ENCODE assay signal across 12 cellular contexts in genomic region chr2:240462073-240462703, GRCh38. TPM values are rescaled to one million over a fixed set of nuclear protein-coding genes. Genes with fewer than 3 reads are reported as not detected.
DNase-seq lines count a peak whose midpoint lies in the region; ATAC-seq, FAIRE-seq and TF ChIP-seq lines count a peak whose summit lies in the region.
"Had no signal": no experiment of that assay in that cellular context is flagged by ENCODE, and none has a peak within 500 bp of the region (broad histone marks: within the 10 kb centered on the region; RNA-seq: fewer than 3 reads in every experiment).

No MANE protein-coding gene starts in this region.

- H3K27me3 ChIP-seq in heart left ventricle = no peaks in the 10 kb centered on the region
- no peaks in the 10 kb centered on the region for H3K27me3 ChIP-seq in pancreas
- no peaks in the 10 kb centered on the region for H3K27me3 ChIP-seq in smooth muscle cell (ENCODE audit: low read depth)
- H3K27me3 ChIP-seq: brain microvascular endothelial cell had no signal

- H3K4me2 ChIP-seq in smooth muscle cell = no peak overlapping the region

- H3K9me3 Mint-ChIP-seq in Calu3 (ENCODE audit: low read depth, unreplicated experiment) = no peaks in the 10 kb centered on the region
- H3K9me3 Mint-ChIP-seq: CD8-positive, alpha-beta T cell had no signal

- peak overlapping the region; percentile 36; the same call in 1 of the 2 replicates for H3K27ac ChIP-seq in RWPE1
- no peak overlapping the region for H3K27ac ChIP-seq in heart left ventricle
- H3K27ac ChIP-seq in pancreas = no peak overlapping the region
- no peak overlapping the region for H3K27ac ChIP-seq in smooth muscle cell (ENCODE audit: low read depth)
- H3K27ac ChIP-seq: brain microvascular endothelial cell had no signal

- no peak for TF ChIP-seq CTCF in Calu3 (IDR thresholded peaks at IDR 0.05; ENCODE audit: unreplicated experiment)
- no peak for TF ChIP-seq CTCF in RWPE1 (conservative IDR thresholded peaks at IDR 0.05; ENCODE audit: low read depth)
- TF ChIP-seq CTCF in heart left ventricle (IDR thresholded peaks at IDR 0.05) = no peak
- no peak for TF ChIP-seq CTCF in pancreas (IDR thresholded peaks at IDR 0.05)
- no peak for TF ChIP-seq CTCF in smooth muscle cell (IDR thresholded peaks at IDR 0.05; ENCODE audit: borderline replicate concordance, insufficient read depth, poor library complexity, severe bottlenecking)

- H3K9me3 ChIP-seq in heart left ventricle (no peaks in the 10 kb centered on the region), pancreas (no peaks in the 10 kb centered on the region), smooth muscle cell (replicated peaks; ENCODE audit: low read depth) (no peaks in the 10 kb centered on the region)

- H3K36me3 Mint-ChIP-seq in Calu3 (ENCODE audit: insufficient read depth, unreplicated experiment) = peaks cover 37% of the 10 kb centered on the region
- H3K36me3 Mint-ChIP-seq: CD8-positive, alpha-beta T cell had no signal

- no peaks in the 10 kb centered on the region for H3K4me1 Mint-ChIP-seq in Calu3 (ENCODE audit: low read depth, unreplicated experiment)

- H3K36me3 ChIP-seq in heart left ventricle (peaks cover 0 to 32% (median 6%) of the 10 kb centered on the region in 9 donors), pancreas (no peaks in the 10 kb centered on the region), smooth muscle cell (ENCODE audit: low read depth) (no peaks in the 10 kb centered on the region)

- POLR2A ChIA-PET in RWPE1 (lab: Yijun Ruan, JAX; ENCODE audit: low non-redundant PET) = no interaction called here

- no peaks in the 10 kb centered on the region for H3F3A ChIP-seq in smooth muscle cell (ENCODE audit: low read depth)

- peaks cover 60% of the 10 kb centered on the region for H4K20me1 ChIP-seq in smooth muscle cell (ENCODE audit: low read depth)

- ATAC-seq in heart left ventricle (no peak), pancreas (no peak), HG03439 (IDR thresholded peaks at IDR 0.05; ENCODE audit: unreplicated experiment) (no peak)
- ATAC-seq: CD8-positive, alpha-beta T cell had no signal

- no TSS peak for BruUV-seq in Calu3 (replicated peaks; lab: Mats Ljungman, UMichigan)

- no peak overlapping the region for H3K9ac ChIP-seq in smooth muscle cell (ENCODE audit: low read depth)

- no peak overlapping the region for H3K27ac Mint-ChIP-seq in Calu3 (ENCODE audit: unreplicated experiment)
- H3K27ac Mint-ChIP-seq: CD8-positive, alpha-beta T cell had no signal

- no peak for FAIRE-seq in pancreas (lab: Jason Lieb, UNC)

- DNase-seq in Calu3 = peak; percentile 0
- no peak for DNase-seq in RWPE1 (ENCODE audit: low spot score)
- DNase-seq in heart left ventricle = peak; percentile 5 to 42 (median 19)
- peak in 5 of 6 donors; percentile 1 to 55 (median 13) for DNase-seq in pancreas
- no peak for DNase-seq in stimulated activated naive CD4-positive, alpha-beta T cell treated with Interleukin-2 at 50 U/mL for 16 hours (lab: John Stamatoyannopoulos, UW)
- no peak for DNase-seq in smooth muscle cell (lab: John Stamatoyannopoulos, UW; ENCODE audit: unreplicated experiment)
- DNase-seq: brain microvascular endothelial cell; effector CD8-positive, alpha-beta T cell; GDM1; NCI-H1105 had no signal

- no peaks in the 10 kb centered on the region for H3K79me2 ChIP-seq in smooth muscle cell (ENCODE audit: low read depth)

- no peaks in the 10 kb centered on the region for H3K27me3 Mint-ChIP-seq in Calu3 (ENCODE audit: unreplicated experiment)

- H3K4me1 ChIP-seq in heart left ventricle (peaks cover 0 to 39% (median 7%) of the 10 kb centered on the region in 12 donors), pancreas (no peaks in the 10 kb centered on the region), smooth muscle cell (ENCODE audit: low read depth) (peaks cover 10% of the 10 kb centered on the region)

- H2AFZ ChIP-seq in smooth muscle cell (ENCODE audit: low read depth) = no peak overlapping the region

- intact Hi-C loops in Calu3 (cut with micrococcal nuclease; ENCODE audit: unreplicated experiment) (no loop called here), heart left ventricle (cut with DNase I) (no loop called here), pancreas (cut with DNase I) (no loop called here)

- H3K4me3 Mint-ChIP-seq in Calu3 (ENCODE audit: low read depth, unreplicated experiment) = no peak overlapping the region
- H3K4me3 Mint-ChIP-seq: CD8-positive, alpha-beta T cell had no signal

- H3K4me3 ChIP-seq in heart left ventricle (no peak overlapping the region), pancreas (no peak overlapping the region), smooth muscle cell (no peak overlapping the region)

- 92 to 100% (median 93%) methylated on average over 2 to 41 of the region's 41 CpGs for WGBS in heart left ventricle, 4 donors
- WGBS in pancreas, 2 donors = 94 to 96% methylated on average over 36 to 41 of the region's 41 CpGs
- WGBS in smooth muscle cell (ENCODE audit: low lambda C conversion rate) = 97% methylated on average over 37 of the region's 41 CpGs

- CTCF ChIA-PET in Calu3 (lab: Charles Lee) (interaction anchor here (0.5 kb wide), 1 partner anchor 603 kb away, joined by 4 read pairs; no protein-coding TSS in a partner anchor), RWPE1 (lab: Yijun Ruan, JAX) (no interaction called here)

- TF ChIP-seq POLR2A in heart left ventricle (IDR thresholded peaks at IDR 0.05) = no peak

RNA-seq across cellular contexts. Expression of gene GPC1, which starts 26.7 kb away (rescaled TPM):
- 41.8 and 51.5 TPM in 2 replicates for total RNA-seq in Calu3 (2022)
- 100 to 1,000 TPM; 131 to 316 (median 193) TPM for total RNA-seq in heart left ventricle
- polyA plus RNA-seq in heart left ventricle = 100 to 1,000 TPM; 134 to 209 TPM
- total RNA-seq in pancreas = 10 to 100 TPM; 11.7 to 37.6 (median 16.3) TPM
- polyA plus RNA-seq in pancreas = 10 to 100 TPM; 23.2 to 27.5 TPM
- total RNA-seq in smooth muscle cell = 86.4 and 88.9 TPM in 2 replicates
- polyA plus RNA-seq in smooth muscle cell = 221 and 236 TPM in 2 replicates

Comparison
In these comparisons a context has a peak if more than half of its experiments do, and no peak if none do; other contexts are left out.
1. DNase-seq: peak in Calu3 (single experiment), heart left ventricle (5 of 5) and pancreas (5 of 6); none in RWPE1 (single experiment), stimulated activated naive CD4-positive, alpha-beta T cell treated with Interleukin-2 at 50 U/mL for 16 hours (single experiment) and smooth muscle cell (single experiment).